ENCODE assay signal across 8 cellular contexts in the genomic region with DNA sequence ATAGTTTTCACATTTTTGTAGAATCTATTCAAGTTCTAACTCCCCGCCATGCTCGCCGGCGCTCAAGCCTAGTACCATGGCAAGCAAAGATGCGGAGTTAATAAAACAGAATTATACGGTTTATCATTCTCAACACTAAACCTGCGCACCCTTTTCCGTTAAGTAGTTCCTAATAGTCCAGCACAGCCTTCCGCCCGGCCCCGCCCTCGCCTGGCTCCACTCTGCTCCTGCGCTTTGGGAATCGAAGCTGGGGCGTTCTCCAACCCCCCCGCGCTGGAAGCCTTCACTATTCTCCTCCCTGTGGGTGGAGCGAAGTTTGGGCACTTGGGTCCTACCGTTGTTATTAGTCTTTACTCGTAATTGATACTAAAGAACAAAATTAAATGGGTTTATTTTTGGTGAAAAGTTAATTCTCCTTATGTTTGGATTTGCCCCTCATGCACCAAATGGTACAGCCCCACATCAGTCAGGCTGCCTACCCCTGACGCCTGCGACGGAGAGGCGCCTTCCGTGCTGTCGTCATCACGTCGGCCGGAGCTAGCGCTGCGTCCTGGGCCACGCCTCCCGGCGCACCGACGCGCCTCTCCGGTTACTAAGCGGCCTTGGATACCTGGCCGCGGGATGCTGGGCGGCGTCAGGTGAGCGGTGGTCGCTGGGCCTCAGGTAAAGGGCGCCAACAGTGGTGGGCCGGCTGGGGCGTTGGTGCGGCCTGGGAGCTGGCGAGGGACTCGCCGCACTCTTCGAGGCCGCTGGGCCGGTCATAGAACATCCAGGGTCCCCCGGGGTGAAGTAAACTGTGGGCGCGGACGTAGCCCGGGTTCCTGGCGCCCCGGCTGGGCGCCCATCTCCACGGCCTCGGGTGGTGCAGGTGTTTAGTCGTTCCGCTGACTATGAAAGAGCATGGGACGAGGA. TPM values are rescaled to one million over a fixed set of nuclear protein-coding genes. Genes with fewer than 3 reads are reported as not detected.
DNase-seq lines count a peak whose midpoint lies in the region; ATAC-seq and TF ChIP-seq lines count a peak whose summit lies in the region.

A gene with protein sequence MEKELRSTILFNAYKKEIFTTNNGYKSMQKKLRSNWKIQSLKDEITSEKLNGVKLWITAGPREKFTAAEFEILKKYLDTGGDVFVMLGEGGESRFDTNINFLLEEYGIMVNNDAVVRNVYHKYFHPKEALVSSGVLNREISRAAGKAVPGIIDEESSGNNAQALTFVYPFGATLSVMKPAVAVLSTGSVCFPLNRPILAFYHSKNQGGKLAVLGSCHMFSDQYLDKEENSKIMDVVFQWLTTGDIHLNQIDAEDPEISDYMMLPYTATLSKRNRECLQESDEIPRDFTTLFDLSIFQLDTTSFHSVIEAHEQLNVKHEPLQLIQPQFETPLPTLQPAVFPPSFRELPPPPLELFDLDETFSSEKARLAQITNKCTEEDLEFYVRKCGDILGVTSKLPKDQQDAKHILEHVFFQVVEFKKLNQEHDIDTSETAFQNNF (plus strand): TSS at position 546 of the 912 bp plus-strand sequence. CDS start 3,762 bp downstream, outside the sequence.

- ATAC-seq in HG02885 (IDR thresholded peaks at IDR 0.05; ENCODE audit: poor library complexity, unreplicated experiment) = peak; percentile 99

- TF ChIP-seq POLR2A in GM15510 (IDR thresholded peaks at IDR 0.05; ENCODE audit: borderline replicate concordance, extremely low read depth, insufficient read length) = peak; percentile 45
- peak; percentile 14 to 60 for TF ChIP-seq POLR2A in uterus (IDR thresholded peaks at IDR 0.05)

- intact Hi-C loops in uterus (cut with DNase I; ENCODE audit: low total_unique reads) = no loop called here

- no peak for TF ChIP-seq CTCF in right atrium auricular region (IDR thresholded peaks at IDR 0.05)
- TF ChIP-seq CTCF in uterus (IDR thresholded peaks at IDR 0.05) = no peak

- peaks cover 0 to 11% of the 10 kb centered on the region in 2 donors for H3K4me1 ChIP-seq in right atrium auricular region
- H3K4me1 ChIP-seq in uterus = peaks cover 0 to 4% of the 10 kb centered on the region in 2 donors

- H3K27ac ChIP-seq in right atrium auricular region (peak within 1 kb of the TSS; percentile 85 to 89), uterus (peak within 1 kb of the TSS; percentile 78 to 88)

- H3K9me3 ChIP-seq in right atrium auricular region (no peaks in the 10 kb centered on the region), uterus (no peaks in the 10 kb centered on the region)

- peak within 1 kb of the TSS; percentile 87 to 91 for H3K4me3 ChIP-seq in right atrium auricular region
- H3K4me3 ChIP-seq in uterus = peak within 1 kb of the TSS; percentile 76 to 98

- H3K36me3 ChIP-seq in right atrium auricular region (peaks cover 11% of the 10 kb centered on the region), uterus (no peaks in the 10 kb centered on the region)

- DNase-seq in NCI-H187 (lab: John Stamatoyannopoulos, UW) (peak; percentile 89 to 97), T-helper 2 cell (peak; percentile 64 to 95 (median 81)), anterior cingulate cortex (lab: John Stamatoyannopoulos, UW) (peak; percentile 44 to 95 (median 89)), right atrium auricular region (ENCODE audit: low spot score) (peak; percentile 95), pulmonary artery endothelial cell (ENCODE audit: low read depth, low spot score) (peak; percentile 71), uterus (peak; percentile 91 to 94)

- H3K27me3 ChIP-seq in right atrium auricular region = no peaks in the 10 kb centered on the region
- no peaks in the 10 kb centered on the region for H3K27me3 ChIP-seq in uterus

RNA-seq across cellular contexts. Expression of the gene that starts here (rescaled TPM):
- total RNA-seq in right atrium auricular region (1 to 10 TPM; 5.7 to 8.1 TPM), pulmonary artery endothelial cell (32.4 and 41.0 TPM in 2 replicates), uterus (10 to 100 TPM; 39.1 to 64.0 (median 43.0) TPM)

Comparison
In these comparisons a context has a peak if more than half of its experiments do, and no peak if none do; other contexts are left out.
1. Peak in every context shown above with its lines: DNase-seq, ATAC-seq, H3K4me3 ChIP-seq and H3K27ac ChIP-seq.